22 cellular contexts compared by ENCODE assay signal in genomic region chr4:95251568-95251967, GRCh38.
"Had no signal": no experiment of that assay in that cellular context is flagged by ENCODE, and none has a peak within 500 bp of the region (broad histone marks: within the 10 kb centered on the region; RNA-seq: fewer than 3 reads in every experiment).

No MANE protein-coding gene starts in this region.

- H3K4me2 ChIP-seq: PC-9 had no signal

- H3K27me3 ChIP-seq: breast epithelium had no signal

- H2AFZ ChIP-seq: PC-9 had no signal

- FAIRE-seq: TTC549 had no signal

- DNase-seq: activated CD4-positive, alpha-beta memory T cell treated with anti-CD3 and anti-CD28 coated beads, Interleukin-2, amount 10 ng/mL, durations not matched to agents 7 days and 5 days; activated CD4-positive, alpha-beta T cell treated with anti-CD3 and anti-CD28 coated beads for 36 hours; activated CD4-positive, alpha-beta T cell treated with anti-CD3 and anti-CD28 coated beads, Interleukin-2, amount 50 U/mL, for 1 hour; activated CD4-positive, CD25-positive, alpha-beta regulatory T cell; activated CD8-positive, alpha-beta memory T cell treated with anti-CD3 and anti-CD28 coated beads, Interleukin-2, amount 50 U/mL, for 4 hours; activated naive CD4-positive, alpha-beta T cell treated with anti-CD3 and anti-CD28 coated beads, Interleukin-2, amount 50 U/mL, for 16 hours; activated naive CD8-positive, alpha-beta T cell treated with anti-CD3 and anti-CD28 coated beads, Interleukin-2, amount 10 ng/mL, durations not matched to agents 7 days and 5 days; activated T-cell treated with anti-CD3 and anti-CD28 coated beads, Interleukin-2, amount 50 U/mL, for 72 hours; aorta; caudate nucleus; KG1; NCI-H1048; NCI-H146; NCI-H187 treated with DMSO at 0.1 percent for 48 hours; NCI-H2171 treated with DMSO at 0.1 percent for 48 hours; NCI-H524; PC-9; T-cell; T1000 had no signal

- H3K27ac ChIP-seq: breast epithelium, PC-9, SK-N-MC had no signal

- H3K4me3 ChIP-seq: breast epithelium, PC-9, SK-N-MC had no signal

- H3K36me3 ChIP-seq: breast epithelium had no signal

- ATAC-seq: activated CD4-positive, alpha-beta T cell treated with anti-CD3 and anti-CD28 coated beads for 36 hours; activated T-cell treated with anti-CD3 and anti-CD28 coated beads, Interleukin-2, amount 50 U/mL, for 72 hours; T-cell had no signal

- H3K9me3 ChIP-seq: breast epithelium had no signal

- H3K4me1 ChIP-seq: breast epithelium had no signal
